10 cellular contexts compared by ENCODE assay signal in genomic region chr5:95081500-95082355, GRCh38.
DNase-seq lines count a peak whose midpoint lies in the region; ATAC-seq and TF ChIP-seq lines count a peak whose summit lies in the region.
"Had no signal": no experiment of that assay in that cellular context is flagged by ENCODE, and none has a peak within 500 bp of the region (broad histone marks: within the 10 kb centered on the region; RNA-seq: fewer than 3 reads in every experiment).

No MANE protein-coding gene starts in this region.

- H3K36me3 Mint-ChIP-seq in WTC11: no peaks in the 10 kb centered on the region

- H3K4me3 ChIP-seq in GM23248: peak overlapping the region; percentile 35
- no peak overlapping the region for H3K4me3 ChIP-seq in Jurkat, Clone E6-1 (ENCODE audit: low read length)
- H3K4me3 ChIP-seq in foreskin fibroblast (ENCODE audit: low read depth in 1 of 2, low read length in 2 of 2): peak overlapping the region; percentile 18 to 30

- H2AFZ ChIP-seq in GM23248: peak overlapping the region; percentile 34; the same call in 1 of the 2 replicates

- peak overlapping the region; percentile 67 for H3K4me2 ChIP-seq in GM23248 (ENCODE audit: unreplicated experiment)

- in situ Hi-C loops in GM23248 (cut with MboI): no loop called here

- ATAC-seq in WTC11: peak; percentile 86
- peak; percentile 46 for ATAC-seq in omental fat pad (ENCODE audit: low FRiP score)
- ATAC-seq: left colon had no signal

- H3K79me2 ChIP-seq in GM23248 (ENCODE audit: insufficient read depth): no peaks in the 10 kb centered on the region

- no peaks in the 10 kb centered on the region for H3K36me3 ChIP-seq in GM23248 (ENCODE audit: low read depth)

- CTCF ChIA-PET in WTC11 (lab: Charles Lee): interaction anchor here (1.0 kb wide), 2 partner anchors 18 to 97 kb away, joined by 3 read pairs; no protein-coding TSS in a partner anchor

- no peaks in the 10 kb centered on the region for H3K9me3 ChIP-seq in GM23248 (ENCODE audit: low read depth)

- peak overlapping the region; percentile 83 for H3K27ac Mint-ChIP-seq in WTC11

- peak overlapping the region; percentile 32 for H3K4me3 Mint-ChIP-seq in WTC11

- POLR2A ChIA-PET in WTC11 (lab: Charles Lee): interaction anchor here (0.7 kb wide), 1 partner anchor 13 kb away, joined by 3 read pairs; no protein-coding TSS in a partner anchor

- H3K4me1 ChIP-seq in GM23248 (ENCODE audit: insufficient read depth): peaks cover 12% of the 10 kb centered on the region; the same call in 1 of the 2 replicates

- peak; percentile 51 for DNase-seq in NK-92 treated with Interleukin-12 subunit alpha and Interleukin-12 subunit beta, amount 100 ng/mL, for 24 hours (lab: John Stamatoyannopoulos, UW)
- DNase-seq in NK-92 (lab: John Stamatoyannopoulos, UW; ENCODE audit: unreplicated experiment) (no peak), GM23248 (peak; percentile 76), WTC11 (ENCODE audit: low spot score) (no peak), foreskin fibroblast (peak; percentile 67 to 75), omental fat pad (ENCODE audit: low spot score) (no peak), germinal center (ENCODE audit: low spot score) (no peak)
- DNase-seq in Jurkat, Clone E6-1 (ENCODE audit: low read depth, low spot score): peak; percentile 25

- no peaks in the 10 kb centered on the region for H3F3A ChIP-seq in GM23248 (ENCODE audit: insufficient read depth)

- 0 out of 2 replicates have a peak, but pooled peaks cover 3% of the 10 kb centered on the region for H3K9me2 ChIP-seq in GM23248 (ENCODE audit: insufficient read depth)

- no peaks in the 10 kb centered on the region for H3K27me3 ChIP-seq in GM23248 (replicated peaks; ENCODE audit: insufficient read depth)

- H3K4me1 Mint-ChIP-seq in WTC11: peaks cover 31% of the 10 kb centered on the region

- no peak overlapping the region for H3K27ac ChIP-seq in GM23248
- H3K27ac ChIP-seq: C4-2B had no signal

- H3K9me3 Mint-ChIP-seq in WTC11: no peaks in the 10 kb centered on the region

- no peak for TF ChIP-seq CTCF in WTC11 (IDR thresholded peaks at IDR 0.05)
- TF ChIP-seq CTCF in foreskin fibroblast (IDR thresholded peaks at IDR 0.05; ENCODE audit: low read depth, low read length): no peak
- TF ChIP-seq CTCF in omental fat pad (IDR thresholded peaks at IDR 0.05): no peak

- no peaks in the 10 kb centered on the region for H3K27me3 Mint-ChIP-seq in WTC11 (ENCODE audit: low read depth)

- no peak overlapping the region for H3K9ac ChIP-seq in GM23248

- no peaks in the 10 kb centered on the region for H4K20me1 ChIP-seq in GM23248 (ENCODE audit: insufficient read depth)

- WGBS in GM23248 (ENCODE audit: low coverage in 1 of 2, low lambda C conversion rate in 2 of 2, missing lambda C conversion rate in 2 of 2), 2 experiments: 41 to 45% methylated on average over 8 of the region's 8 CpGs

TF ChIP-seq in WTC11, 78 proteins besides CTCF, POLR2A, EP300 and RAD21:
- TF ChIP-seq ELF4 (CRISPR knock-in tag; IDR thresholded peaks at IDR 0.05; ENCODE audit: low read depth): no peak
- no peak for TF ChIP-seq SP1 (CRISPR knock-in tag; conservative IDR thresholded peaks at IDR 0.05)
- no peak for TF ChIP-seq USF2 (CRISPR knock-in tag; IDR thresholded peaks at IDR 0.05)
- no peak for TF ChIP-seq NFATC4 (CRISPR knock-in tag; IDR thresholded peaks at IDR 0.05)
- no peak for TF ChIP-seq NR3C1 (CRISPR knock-in tag; conservative IDR thresholded peaks at IDR 0.05; ENCODE audit: low read depth)
- TF ChIP-seq RORB (CRISPR knock-in tag; IDR thresholded peaks at IDR 0.05): no peak
- no peak for TF ChIP-seq ZNF317 (CRISPR knock-in tag; IDR thresholded peaks at IDR 0.05; ENCODE audit: borderline replicate concordance, low read depth)
- no peak for TF ChIP-seq MLX (CRISPR knock-in tag; IDR thresholded peaks at IDR 0.05)
- TF ChIP-seq ZBTB21 (CRISPR knock-in tag; IDR thresholded peaks at IDR 0.05; ENCODE audit: borderline replicate concordance): no peak
- TF ChIP-seq FOXJ3 (CRISPR knock-in tag; IDR thresholded peaks at IDR 0.05; ENCODE audit: borderline replicate concordance): no peak
- no peak for TF ChIP-seq IRF2 (CRISPR knock-in tag; IDR thresholded peaks at IDR 0.05; ENCODE audit: borderline replicate concordance, low read depth)
- TF ChIP-seq ZNF396 (CRISPR knock-in tag; IDR thresholded peaks at IDR 0.05; ENCODE audit: borderline replicate concordance): no peak

Comparison
In these comparisons a context has a peak if more than half of its experiments do, and no peak if none do; other contexts are left out.
1. DNase-seq: peak in NK-92 treated with Interleukin-12 subunit alpha and Interleukin-12 subunit beta, amount 100 ng/mL, for 24 hours (single experiment), GM23248 (single experiment), Jurkat, Clone E6-1 (single experiment) and foreskin fibroblast (2 of 2); none in NK-92 (single experiment), WTC11 (single experiment), omental fat pad (single experiment) and germinal center (single experiment).